Comparison of ENCODE assay signal across 29 cellular contexts in genomic region chr6:165972139-165972802, GRCh38.
"Had no signal": no experiment of that assay in that cellular context is flagged by ENCODE, and none has a peak within 500 bp of the region (broad histone marks: within the 10 kb centered on the region; RNA-seq: fewer than 3 reads in every experiment).

No MANE protein-coding gene starts in this region.

- H3K27me3 ChIP-seq: brain microvascular endothelial cell, esophagus muscularis mucosa, foreskin keratinocyte, gastrocnemius medialis, heart left ventricle had no signal

- H3K9me3 ChIP-seq: esophagus muscularis mucosa, gastrocnemius medialis, heart left ventricle had no signal

- ATAC-seq: activated CD4-positive, CD25-positive, alpha-beta regulatory T cell treated with anti-CD3 and anti-CD28 coated beads, Interleukin-2, amount 50 U/mL, for 24 hours; activated CD8-positive, alpha-beta T cell treated with anti-CD3 and anti-CD28 coated beads for 36 hours; activated T-cell treated with anti-CD3 and anti-CD28 coated beads, Interleukin-2, amount 50 U/mL, for 4 hours; activated T-helper 17 cell treated with anti-CD3 and anti-CD28 coated beads, Interleukin-2, amount 50 U/mL, for 72 hours; effector memory CD8-positive, alpha-beta T cell; foreskin keratinocyte; gastrocnemius medialis; heart left ventricle; T-helper 17 cell had no signal

- H3K27ac ChIP-seq: brain microvascular endothelial cell, esophagus muscularis mucosa, foreskin keratinocyte, gastrocnemius medialis, heart left ventricle, WERI-Rb-1 had no signal

- H3K4me1 ChIP-seq: esophagus muscularis mucosa, foreskin keratinocyte, gastrocnemius medialis, heart left ventricle had no signal

- H3K4me3 ChIP-seq: esophagus muscularis mucosa, gastrocnemius medialis, heart left ventricle had no signal

- DNase-seq: activated B cell treated with CpG ODN at 0.5 μM for 24 hours; activated CD4-positive, alpha-beta T cell treated with anti-CD3 and anti-CD28 coated beads for 48 hours; activated CD4-positive, alpha-beta T cell treated with anti-CD3 and anti-CD28 coated beads, Interleukin-2, amount 50 U/mL, for 1 hour; activated CD4-positive, alpha-beta T cell treated with anti-CD3 and anti-CD28 coated beads, Interleukin-2, amount 50 U/mL, for 48 hours; activated CD8-positive, alpha-beta memory T cell treated with anti-CD3 and anti-CD28 coated beads for 24 hours; activated CD8-positive, alpha-beta T cell treated with anti-CD3 and anti-CD28 coated beads for 36 hours; activated effector memory CD4-positive, alpha-beta T cell treated with Interleukin-2 at 50 U/mL for 16 hours; activated gamma-delta T cell treated with Interleukin-2 at 50 U/mL for 16 hours; activated naive CD4-positive, alpha-beta T cell treated with anti-CD3 and anti-CD28 coated beads, Interleukin-2, amount 50 U/mL, for 16 hours; activated naive CD4-positive, alpha-beta T cell treated with Interleukin-2 at 50 U/mL for 16 hours; activated T-cell treated with anti-CD3 and anti-CD28 coated beads, Interleukin-2, amount 50 U/mL, for 4 hours; amniotic stem cell; anterior cingulate cortex; brain microvascular endothelial cell; cortex of kidney; dermis blood vessel endothelial cell; effector CD4-positive, alpha-beta T cell; effector memory CD8-positive, alpha-beta T cell; erythroblast; foreskin keratinocyte; gastrocnemius medialis; glutamatergic neuron; heart left ventricle; T-helper 17 cell; T1000; WERI-Rb-1 had no signal

- H3K36me3 ChIP-seq: brain microvascular endothelial cell, esophagus muscularis mucosa, gastrocnemius medialis, heart left ventricle, WERI-Rb-1 had no signal
